Comparison of ENCODE assay signal across 2 cellular contexts in genomic region chr18:23384778-23385736, GRCh38.
TF ChIP-seq lines count a peak whose summit lies in the region.

No MANE protein-coding gene starts in this region.

TF ChIP-seq in IMR-90, 13 proteins besides CTCF, POLR2A, EP300 and RAD21:
- TF ChIP-seq FOS (IDR thresholded peaks at IDR 0.05; ENCODE audit: low read depth, low read length) (no peak), NFE2L2 (IDR thresholded peaks at IDR 0.05; ENCODE audit: low read depth, low read length) (no peak), RFX5 (IDR thresholded peaks at IDR 0.05; ENCODE audit: low read depth, low read length) (no peak), ELK1 (IDR thresholded peaks at IDR 0.05; ENCODE audit: borderline replicate concordance, low read depth, low read length) (no peak), CHD1 (IDR thresholded peaks at IDR 0.05; ENCODE audit: low read depth, low read length) (no peak), BHLHE40 (IDR thresholded peaks at IDR 0.05; ENCODE audit: low read depth, low read length) (no peak), SMC3 (IDR thresholded peaks at IDR 0.05; ENCODE audit: low read depth, low read length) (no peak), MAFK (IDR thresholded peaks at IDR 0.05; ENCODE audit: low read depth, low read length) (no peak), MAZ (IDR thresholded peaks at IDR 0.05; ENCODE audit: borderline replicate concordance, low read depth, low read length) (no peak), RCOR1 (IDR thresholded peaks at IDR 0.05; ENCODE audit: insufficient replicate concordance, low read length) (no peak), MXI1 (IDR thresholded peaks at IDR 0.05; ENCODE audit: borderline replicate concordance, low read depth, low read length) (no peak), CEBPB (IDR thresholded peaks at IDR 0.05; ENCODE audit: low read depth, low read length) (no peak), USF2 (IDR thresholded peaks at IDR 0.05; ENCODE audit: low read depth, low read length) (no peak)

TF ChIP-seq in H1, 55 proteins besides CTCF, POLR2A, EP300 and RAD21:
- no peak for TF ChIP-seq SUZ12 (IDR thresholded peaks at IDR 0.05; ENCODE audit: low read length)
- TF ChIP-seq CEBPB (IDR thresholded peaks at IDR 0.05; ENCODE audit: low read depth, low read length): no peak
- TF ChIP-seq FOSL1 (IDR thresholded peaks at IDR 0.05; ENCODE audit: insufficient read depth, low read depth, low read length): no peak
- no peak for TF ChIP-seq ATF3 (IDR thresholded peaks at IDR 0.05; ENCODE audit: insufficient read depth, low read depth, low read length)
- TF ChIP-seq CHD2 (IDR thresholded peaks at IDR 0.05; ENCODE audit: low read length): no peak
- no peak for TF ChIP-seq KDM4A (IDR thresholded peaks at IDR 0.05; ENCODE audit: low read depth, low read length, severe bottlenecking)
- TF ChIP-seq KDM5A (IDR thresholded peaks at IDR 0.05; ENCODE audit: low read length): no peak
- no peak for TF ChIP-seq RBBP5 (IDR thresholded peaks at IDR 0.05; ENCODE audit: borderline replicate concordance, low read depth, low read length)
- TF ChIP-seq TBP (IDR thresholded peaks at IDR 0.05; ENCODE audit: low read depth, low read length): no peak
- no peak for TF ChIP-seq SIRT6 (IDR thresholded peaks at IDR 0.05; ENCODE audit: low read length)
- no peak for TF ChIP-seq RXRA (IDR thresholded peaks at IDR 0.05; ENCODE audit: insufficient read depth, low read depth, low read length)
- TF ChIP-seq HDAC2 (IDR thresholded peaks at IDR 0.05; ENCODE audit: borderline replicate concordance in 1 of 2, low read depth in 2 of 2, low read length in 2 of 2): no peak
- no peak for TF ChIP-seq RNF2 (IDR thresholded peaks at IDR 0.05; ENCODE audit: borderline replicate concordance, low read depth, low read length, missing control alignments, poor library complexity, severe bottlenecking)
- TF ChIP-seq CHD1 (IDR thresholded peaks at IDR 0.05; ENCODE audit: low read depth, low read length): no peak
- TF ChIP-seq PHF8 (conservative IDR thresholded peaks at IDR 0.05; ENCODE audit: low read depth, low read length): no peak
- TF ChIP-seq KDM1A (IDR thresholded peaks at IDR 0.05; ENCODE audit: borderline replicate concordance, low read length): no peak
- no peak for TF ChIP-seq CBX5 (IDR thresholded peaks at IDR 0.05; ENCODE audit: low read depth, low read length)
